In genomic region chr5:173310861-173311515, GRCh38 we compare ENCODE assay signal across 12 cellular contexts. TPM values are rescaled to one million over a fixed set of nuclear protein-coding genes. Genes with fewer than 3 reads are reported as not detected.
DNase-seq lines count a peak whose midpoint lies in the region; ATAC-seq, FAIRE-seq and TF ChIP-seq lines count a peak whose summit lies in the region.
"Had no signal": no experiment of that assay in that cellular context is flagged by ENCODE, and none has a peak within 500 bp of the region (broad histone marks: within the 10 kb centered on the region; RNA-seq: fewer than 3 reads in every experiment).

No MANE protein-coding gene starts in this region.

- H3K4me2 ChIP-seq in PC-3 (ENCODE audit: low read length) (no peak overlapping the region), neural progenitor cell (no peak overlapping the region)

- H3K79me2 ChIP-seq in PC-3 (ENCODE audit: low read length) (no peaks in the 10 kb centered on the region), neural progenitor cell (ENCODE audit: low read depth) (no peaks in the 10 kb centered on the region)

- H3K27ac ChIP-seq in PC-3 (ENCODE audit: low read length) (no peak overlapping the region), neural progenitor cell (no peak overlapping the region), transverse colon (peak overlapping the region; percentile 2 to 68 (median 50))

- H3K27me3 ChIP-seq in PC-3 (ENCODE audit: low read length) (no peaks in the 10 kb centered on the region), neural progenitor cell (no peaks in the 10 kb centered on the region), transverse colon (peaks cover 26% of the 10 kb centered on the region)

- DNase-seq in PC-3: peak; percentile 31
- DNase-seq in fibroblast of peridontal ligament (ENCODE audit: extremely low read depth): peak; percentile 60
- DNase-seq in neural progenitor cell (ENCODE audit: low spot score): no peak
- DNase-seq in transverse colon: no peak
- no peak for DNase-seq in NCI-H446 treated with DMSO at 0.1 percent for 48 hours (lab: John Stamatoyannopoulos, UW)
- DNase-seq in T1000 (lab: John Stamatoyannopoulos, UW): no peak
- DNase-seq in H54 (ENCODE audit: insufficient read length, low spot score): no peak
- no peak for DNase-seq in T-cell
- DNase-seq: activated CD4-positive, alpha-beta T cell treated with anti-CD3 and anti-CD28 coated beads, Interleukin-2, amount 10 ng/mL, durations not matched to agents 7 days and 5 days; activated gamma-delta T cell treated with Interleukin-2 at 50 U/mL for 16 hours; effector memory CD4-positive, alpha-beta T cell; NCI-H524 had no signal

- H3K27me3 Mint-ChIP-seq in neural progenitor cell (ENCODE audit: insufficient read depth, low read depth) (peaks cover 9% of the 10 kb centered on the region), T-cell (peaks cover 54 to 75% of the 10 kb centered on the region in 2 donors)

- H3K27ac Mint-ChIP-seq in neural progenitor cell (peak overlapping the region; percentile 30), T-cell (no peak overlapping the region)
- H3K27ac Mint-ChIP-seq: activated CD4-positive, alpha-beta T cell treated with anti-CD3 and anti-CD28 coated beads, Interleukin-2, amount 10 ng/mL, durations not matched to agents 7 days and 5 days had no signal

- ATAC-seq in PC-3 (0 out of 2 replicates have a peak, but pooled peaks have one; percentile 12), T-cell (replicated peaks in 1 of 4) (no peak)

- no peaks in the 10 kb centered on the region; the same call in 1 of the 2 replicates for H3K36me3 ChIP-seq in PC-3 (ENCODE audit: low read depth, low read length)
- no peaks in the 10 kb centered on the region for H3K36me3 ChIP-seq in neural progenitor cell
- no peaks in the 10 kb centered on the region for H3K36me3 ChIP-seq in transverse colon

- no TSS peak for BruUV-seq in PC-3 (replicated peaks; lab: Mats Ljungman, UMichigan)

- H3K9me3 Mint-ChIP-seq in neural progenitor cell (peaks cover 14% of the 10 kb centered on the region), T-cell (peaks cover 4 to 11% (median 10%) of the 10 kb centered on the region in 3 donors)

- in situ Hi-C loops in transverse colon (cut with MboI; ENCODE audit: low pct_ligation_motif_present in 1 of 4, low pct_unique_long_range_greater_than_20kb in 1 of 4, low sequenced_read_pairs in 3 of 4): loop anchor here in 1 of 4 donors (25.0 kb wide), 1 partner anchor 251 kb away; no protein-coding TSS in a partner anchor

- H3K36me3 Mint-ChIP-seq in neural progenitor cell (no peaks in the 10 kb centered on the region), T-cell (no peaks in the 10 kb centered on the region)

- POLR2A ChIA-PET in PC-3 (lab: Charles Lee; ENCODE audit: unreplicated experiment): interaction anchor here (1.0 kb wide), 1 partner anchor 17 kb away, joined by 5 read pairs; no protein-coding TSS in a partner anchor
- POLR2A ChIA-PET in T-cell (lab: Charles Lee): no interaction called here

- intact Hi-C loops in PC-3 (cut with micrococcal nuclease): loop anchor here (1.0 to 5.0 kb wide), 2 partner anchors 17 to 261 kb away; no protein-coding TSS in a partner anchor
- intact Hi-C loops in transverse colon (cut with DNase I; ENCODE audit: low total_unique reads): no loop called here

- no peaks in the 10 kb centered on the region for H3K9me2 ChIP-seq in PC-3 (replicated peaks; ENCODE audit: low read length)

- WGBS in transverse colon (ENCODE audit: low coverage in 1 of 2), 2 donors: 47 to 58% methylated on average over 6 to 10 of the region's 10 CpGs

- no peaks in the 10 kb centered on the region for H4K20me1 ChIP-seq in PC-3 (ENCODE audit: low read length)
- no peaks in the 10 kb centered on the region for H4K20me1 ChIP-seq in neural progenitor cell (ENCODE audit: low read depth)

- H3K4me3 Mint-ChIP-seq in neural progenitor cell: no peak overlapping the region
- H3K4me3 Mint-ChIP-seq in T-cell: no peak overlapping the region
- H3K4me3 Mint-ChIP-seq: activated CD4-positive, alpha-beta T cell treated with anti-CD3 and anti-CD28 coated beads, Interleukin-2, amount 10 ng/mL, durations not matched to agents 7 days and 5 days had no signal

- TF ChIP-seq CTCF in PC-3 (conservative IDR thresholded peaks at IDR 0.05; ENCODE audit: low read depth, low read length): peak; percentile 43
- TF ChIP-seq CTCF in neural progenitor cell (IDR thresholded peaks at IDR 0.05): no peak
- no peak for TF ChIP-seq CTCF in transverse colon (IDR thresholded peaks at IDR 0.05)

- H3F3A ChIP-seq in PC-3 (ENCODE audit: low read length, unreplicated experiment) (no peaks in the 10 kb centered on the region), neural progenitor cell (ENCODE audit: low read depth) (peaks cover 12% of the 10 kb centered on the region)

- CTCF ChIA-PET in PC-3 (lab: Charles Lee): interaction anchor here (0.7 to 1.3 kb wide), 3 partner anchors 8 to 591 kb away, joined by 3 to 4 read pairs (median 3); no protein-coding TSS in a partner anchor
- CTCF ChIA-PET in T-cell (lab: Charles Lee): no interaction called here

- peaks cover 4% of the 10 kb centered on the region; the same call in 1 of the 2 replicates for H3K4me1 ChIP-seq in PC-3 (ENCODE audit: insufficient read depth, low read length)
- H3K4me1 ChIP-seq in neural progenitor cell: peaks cover 18% of the 10 kb centered on the region
- H3K4me1 ChIP-seq in transverse colon: peaks cover 0 to 21% (median 4%) of the 10 kb centered on the region in 4 donors

- TF ChIP-seq EP300 in transverse colon (IDR thresholded peaks at IDR 0.05; ENCODE audit: low read depth): no peak

- H3K4me3 ChIP-seq in PC-3 (ENCODE audit: low read length): no peak overlapping the region
- H3K4me3 ChIP-seq in neural progenitor cell: no peak overlapping the region
- no peak overlapping the region for H3K4me3 ChIP-seq in transverse colon

- H3K9ac ChIP-seq in PC-3 (ENCODE audit: low read length) (no peak overlapping the region), neural progenitor cell (no peak overlapping the region)

- H3K4me1 Mint-ChIP-seq in neural progenitor cell (peaks cover 42% of the 10 kb centered on the region), T-cell (no peaks in the 10 kb centered on the region)
- H3K4me1 Mint-ChIP-seq: activated CD4-positive, alpha-beta T cell treated with anti-CD3 and anti-CD28 coated beads, Interleukin-2, amount 10 ng/mL, durations not matched to agents 7 days and 5 days had no signal

- no peak for FAIRE-seq in H54 (lab: Jason Lieb, UNC)

- H3K9me3 ChIP-seq in PC-3 (ENCODE audit: low read length) (no peaks in the 10 kb centered on the region), neural progenitor cell (ENCODE audit: low read depth) (no peaks in the 10 kb centered on the region), transverse colon (peaks cover 5 to 7% of the 10 kb centered on the region in 2 donors)

- H2AFZ ChIP-seq in PC-3 (ENCODE audit: low read length): no peak overlapping the region
- H2AFZ ChIP-seq in neural progenitor cell (replicated peaks): no peak overlapping the region

- no peak for TF ChIP-seq POLR2A in transverse colon (IDR thresholded peaks at IDR 0.05)
- TF ChIP-seq POLR2A in H54 (IDR thresholded peaks at IDR 0.05; ENCODE audit: low read depth, low read length): no peak

RNA-seq across cellular contexts. Expression of gene STC2, which starts 17.2 kb away (rescaled TPM):
- total RNA-seq in PC-3 (2014; rRNA removed): 99.9 and 182 TPM in 2 replicates
- 25.3 and 39.5 TPM in 2 replicates for total RNA-seq in neural progenitor cell (ENCODE audit: low replicate concordance)
- 1 to 10 TPM; 1.5 to 8.1 (median 2.0) TPM for total RNA-seq in transverse colon
- 1 to 10 TPM in 2 of 5 donors, under 1 TPM in 1, not detected in 2; 0.47 to 1.2 (median 1.1) TPM for total RNA-seq in T-cell

Comparison
In these comparisons a context has a peak if more than half of its experiments do, and no peak if none do; other contexts are left out.
1. DNase-seq: peak in PC-3 (single experiment) and fibroblast of peridontal ligament (single experiment); none in neural progenitor cell (single experiment), transverse colon (single experiment), NCI-H446 treated with DMSO at 0.1 percent for 48 hours (single experiment), T1000 (single experiment), H54 (single experiment) and T-cell (0 of 34).
2. H3K27ac ChIP-seq: peak in transverse colon (4 of 4); none in PC-3 (single experiment) and neural progenitor cell (single experiment).